In the genomic region with DNA sequence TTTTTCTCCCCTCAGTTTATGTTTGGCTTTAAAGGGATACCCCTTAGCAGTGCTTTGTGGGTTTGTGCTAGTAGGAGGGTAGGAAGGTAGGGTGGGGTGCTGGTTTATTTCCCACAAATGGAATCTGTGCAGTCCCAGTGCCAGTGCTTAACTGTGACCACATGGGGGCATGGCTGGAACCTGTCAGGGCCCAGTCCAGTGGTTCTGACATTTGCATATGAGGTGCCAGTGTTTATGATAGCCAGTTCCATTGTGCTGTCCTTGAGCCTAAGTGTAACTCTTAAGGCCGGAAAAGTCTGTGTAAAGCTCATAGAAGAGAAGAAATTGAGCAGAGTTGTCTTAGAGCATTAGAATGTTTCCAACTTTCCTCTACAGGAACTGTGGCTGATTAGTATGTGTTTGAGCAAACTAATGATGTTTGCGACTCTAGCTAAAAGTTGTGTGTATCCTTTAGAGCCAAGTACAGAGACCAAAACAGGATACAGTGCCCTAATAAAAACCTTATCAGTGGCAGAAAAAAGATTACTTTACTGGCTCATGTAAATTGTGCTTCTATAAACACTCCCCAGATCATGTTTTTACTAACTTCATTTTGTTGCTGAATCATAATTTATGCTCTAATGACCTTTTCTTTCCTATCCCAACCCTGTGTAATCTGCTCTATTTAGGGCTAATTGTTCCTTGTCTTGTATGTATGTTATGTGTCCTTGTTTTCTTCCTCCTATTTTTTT, we compare ENCODE assay signal across 10 cellular contexts. TPM values are rescaled to one million over a fixed set of nuclear protein-coding genes. Genes with fewer than 3 reads are reported as not detected.
DNase-seq lines count a peak whose midpoint lies in the region; ATAC-seq, FAIRE-seq and TF ChIP-seq lines count a peak whose summit lies in the region.
"Had no signal": no experiment of that assay in that cellular context is flagged by ENCODE, and none has a peak within 500 bp of the region (broad histone marks: within the 10 kb centered on the region; RNA-seq: fewer than 3 reads in every experiment).

No MANE protein-coding gene starts in this region.

- no peaks in the 10 kb centered on the region for H4K20me1 ChIP-seq in IMR-90 (ENCODE audit: insufficient read depth, low read length)

- H3K27ac Mint-ChIP-seq in Calu3 (ENCODE audit: unreplicated experiment), result no peak overlapping the region

- H4K5ac ChIP-seq in IMR-90 (ENCODE audit: low read depth, low read length), result no peak overlapping the region

- DNase-seq in A549 (ENCODE audit: low read depth in 1 of 2, low spot score in 1 of 2) (peak in 1 of 2 experiments; percentile 4), IMR-90 (no peak), caudate nucleus (lab: John Stamatoyannopoulos, UW) (peak in 11 of 61 donors; percentile 4 to 36 (median 14)), right lobe of liver (no peak), NOMO-1 (lab: John Stamatoyannopoulos, UW; ENCODE audit: unreplicated experiment in 2 of 2) (no peak), Calu3 (no peak)
- DNase-seq in central memory CD4-positive, alpha-beta T cell, result no peak
- DNase-seq: brain microvascular endothelial cell, NCI-H510A had no signal

- no peak overlapping the region for H3K4me3 Mint-ChIP-seq in Calu3 (ENCODE audit: low read depth, unreplicated experiment)

- POLR2A ChIA-PET in A549 (lab: Yijun Ruan, JAX) (no interaction called here), IMR-90 (lab: Charles Lee; ENCODE audit: unreplicated experiment) (interaction anchor here (0.6 kb wide), 1 partner anchor 13 kb away, joined by 5 read pairs; no protein-coding TSS in a partner anchor)

- 89% methylated on average over 2 of the region's 2 CpGs for WGBS in A549 (ENCODE audit: missing lambda C conversion rate)
- WGBS in IMR-90 (ENCODE audit: extremely low coverage in 2 of 2, insufficient read length in 1 of 2), 2 experiments, result no CpG with 5 or more reads among the region's 2 CpGs
- 56% methylated on average over 1 of the region's 2 CpGs for WGBS in right lobe of liver (ENCODE audit: insufficient coverage, low coverage, low lambda C conversion rate, missing lambda C conversion rate)

- H3K36me3 Mint-ChIP-seq in Calu3 (ENCODE audit: insufficient read depth, unreplicated experiment), result no peaks in the 10 kb centered on the region

- H3K79me1 ChIP-seq in IMR-90 (ENCODE audit: low read depth in 1 of 2, low read length in 2 of 2), result peaks cover 6 to 22% of the 10 kb centered on the region in 2 experiments; a peak in 2 of 4 replicates

- peak overlapping the region; percentile 10 for H2AK9ac ChIP-seq in IMR-90 (replicated peaks; ENCODE audit: low read depth, low read length, poor library complexity)

- no TSS peak for BruUV-seq in IMR-90 (replicated peaks; lab: Mats Ljungman, UMichigan)
- no TSS peak for BruUV-seq in Calu3 (replicated peaks; lab: Mats Ljungman, UMichigan)

- peaks cover 8% of the 10 kb centered on the region for H3K4me1 Mint-ChIP-seq in Calu3 (ENCODE audit: low read depth, unreplicated experiment)

- H3K27ac ChIP-seq in A549 (no peak overlapping the region), IMR-90 (ENCODE audit: insufficient read depth, low read length) (no peak overlapping the region), caudate nucleus (ENCODE audit: low read depth, low read length) (peak overlapping the region; percentile 61), right lobe of liver (peak overlapping the region in 1 of 3 donors; percentile 20)
- H3K27ac ChIP-seq: brain microvascular endothelial cell had no signal

- no peak overlapping the region for H3K4ac ChIP-seq in IMR-90 (ENCODE audit: low read depth, low read length)

- H4K8ac ChIP-seq in IMR-90 (ENCODE audit: low read depth in 2 of 2, low read length in 2 of 2), result peak overlapping the region; percentile 28 to 39; a peak in 2 of 4 replicates

- 0 out of 2 replicates have a peak overlapping the region, but pooled peaks have one; percentile 2 for H3K18ac ChIP-seq in IMR-90 (ENCODE audit: low read depth, low read length)

- H3K36me3 ChIP-seq in IMR-90 (ENCODE audit: control insufficient read depth, insufficient read depth, low read length) (no peaks in the 10 kb centered on the region), right lobe of liver (no peaks in the 10 kb centered on the region)
- H3K36me3 ChIP-seq: brain microvascular endothelial cell had no signal

- no peak overlapping the region for H2AK5ac ChIP-seq in IMR-90 (ENCODE audit: low read depth, low read length)

- no peak overlapping the region for H2BK5ac ChIP-seq in IMR-90 (ENCODE audit: low read depth, low read length, poor library complexity, severe bottlenecking)

- H3K4me1 ChIP-seq in A549 (no peaks in the 10 kb centered on the region), IMR-90 (ENCODE audit: control insufficient read depth, insufficient read depth, low read length) (peaks cover 25% of the 10 kb centered on the region), right lobe of liver (no peaks in the 10 kb centered on the region)

- no peak for TF ChIP-seq POLR2A in A549 (IDR thresholded peaks at IDR 0.05; ENCODE audit: low read length)
- no peak for TF ChIP-seq POLR2A in IMR-90 (IDR thresholded peaks at IDR 0.05; ENCODE audit: low read depth, low read length)
- no peak for TF ChIP-seq POLR2A in right lobe of liver (IDR thresholded peaks at IDR 0.05)

- peaks cover 7% of the 10 kb centered on the region; the same call in 1 of the 2 replicates for H3K9me1 ChIP-seq in IMR-90 (ENCODE audit: insufficient read depth, low read length)

- no peak overlapping the region for H2AFZ ChIP-seq in IMR-90 (replicated peaks; ENCODE audit: low read length, poor library complexity)

- H3K27me3 Mint-ChIP-seq in Calu3 (ENCODE audit: unreplicated experiment), result peaks cover 9% of the 10 kb centered on the region

- in situ Hi-C loops in IMR-90 (cut with MboI; ENCODE audit: low sequenced_read_pairs), result loop anchor here (5.0 to 25.0 kb wide), 2 partner anchors 38 to 388 kb away; a partner anchor contains a TSS

- TF ChIP-seq CTCF in A549 (IDR thresholded peaks at IDR 0.05) (no peak), IMR-90 (conservative IDR thresholded peaks at IDR 0.05; ENCODE audit: low read depth, low read length) (0 out of 2 replicates have a peak, but pooled peaks have one; percentile 7), right lobe of liver (IDR thresholded peaks at IDR 0.05) (peak in 3 of 4 donors; percentile 15 to 37 (median 23)), Calu3 (IDR thresholded peaks at IDR 0.05; ENCODE audit: unreplicated experiment) (no peak)

- H3K4me2 ChIP-seq in A549, result no peak overlapping the region
- no peak overlapping the region for H3K4me2 ChIP-seq in IMR-90 (ENCODE audit: low read depth, low read length)

- CTCF ChIA-PET in A549 (lab: Yijun Ruan, JAX) (interaction anchor here (1.5 to 1.9 kb wide), 3 partner anchors 20 to 97 kb away, joined by 4 read pairs; no protein-coding TSS in a partner anchor), IMR-90 (lab: Yijun Ruan, JAX) (no interaction called here), Calu3 (lab: Charles Lee) (no interaction called here)

- no peaks in the 10 kb centered on the region for H3K27me3 ChIP-seq in IMR-90 (ENCODE audit: control insufficient read depth, insufficient read depth, low read length)
- H3K27me3 ChIP-seq in right lobe of liver, result no peaks in the 10 kb centered on the region
- H3K27me3 ChIP-seq: brain microvascular endothelial cell had no signal

- no peak overlapping the region for H2BK120ac ChIP-seq in IMR-90 (ENCODE audit: low read depth, low read length)

- no peak for TF ChIP-seq EP300 in A549 (IDR thresholded peaks at IDR 0.05)

- H3K23ac ChIP-seq in IMR-90 (ENCODE audit: low read depth, low read length), result no peak overlapping the region

- ATAC-seq in A549 (peak; percentile 73 to 74; a peak in 4 of 6 replicates), IMR-90 (ENCODE audit: low read depth) (no peak), right lobe of liver (peak; percentile 41 to 52 (median 46)), HG03520 (IDR thresholded peaks at IDR 0.05; ENCODE audit: unreplicated experiment) (no peak)

- H2BK15ac ChIP-seq in IMR-90 (ENCODE audit: low read depth, low read length), result 0 out of 3 replicates have a peak overlapping the region, but pooled peaks have one; percentile 2

- dilution Hi-C loops in IMR-90 (cut with HindIII; ENCODE audit: low sequenced_read_pairs, unreplicated experiment), result no loop called here

- no peak overlapping the region for H3K9ac ChIP-seq in IMR-90 (ENCODE audit: low read depth, low read length)

- no peak overlapping the region for H3K14ac ChIP-seq in IMR-90 (replicated peaks; ENCODE audit: low read depth, low read length)

- H4K91ac ChIP-seq in IMR-90 (ENCODE audit: insufficient read depth, low read depth, low read length), result 0 out of 2 replicates have a peak overlapping the region, but pooled peaks have one; percentile 17

- no peak for FAIRE-seq in A549 (lab: Jason Lieb, UNC)

- no peak overlapping the region for H3K56ac ChIP-seq in IMR-90 (ENCODE audit: extremely low read depth, insufficient read depth, low read length)

- TF ChIP-seq RAD21 in A549 (conservative IDR thresholded peaks at IDR 0.05 in 1 of 2, IDR thresholded peaks at IDR 0.05 in 1 of 2), result no peak
- TF ChIP-seq RAD21 in IMR-90 (IDR thresholded peaks at IDR 0.05; ENCODE audit: low read length), result no peak

- intact Hi-C loops in IMR-90 (cut with micrococcal nuclease) (no loop called here), right lobe of liver (cut with DNase I) (no loop called here), Calu3 (cut with micrococcal nuclease; ENCODE audit: unreplicated experiment) (no loop called here)

- no peak overlapping the region for H2BK20ac ChIP-seq in IMR-90 (ENCODE audit: low read depth, low read length)

- H3K4me3 ChIP-seq in A549 (no peak overlapping the region), IMR-90 (ENCODE audit: insufficient read depth, low read depth, low read length) (no peak overlapping the region), right lobe of liver (no peak overlapping the region)

- H3K9me3 Mint-ChIP-seq in Calu3 (ENCODE audit: low read depth, unreplicated experiment), result no peaks in the 10 kb centered on the region

- H3K9me3 ChIP-seq in A549 (no peaks in the 10 kb centered on the region), IMR-90 (ENCODE audit: control insufficient read depth, insufficient read depth, low read length) (no peaks in the 10 kb centered on the region), right lobe of liver (no peaks in the 10 kb centered on the region)

RNA-seq across cellular contexts. Expression of a gene that starts 38.1 kb away (rescaled TPM):
- 6.9 and 7.9 TPM in 2 replicates for polyA plus RNA-seq in A549 (2011; rRNA removed)
- polyA plus RNA-seq in A549 (2012; cell fraction: cytosol; rRNA removed), result 2.4 and 2.7 TPM in 2 replicates
- polyA plus RNA-seq in A549 (2012; cell fraction: nucleus; rRNA removed), result 1.8 and 2.1 TPM in 2 replicates
- polyA plus RNA-seq in A549 (2017; fragmentation: RNase III; extraction: RNeasy Plus Mini Kit Qiagen cat#74134 plus additional on column Dnase treatment), result 5.5 to 7.4 TPM (median 7.1 TPM) in 3 replicates
- 13.3 and 19.2 TPM in 2 replicates for polyA minus RNA-seq in A549 (2011; rRNA and poly(A)+ RNA removed)
- total RNA-seq in IMR-90 (2012; rRNA removed), result 10.4 and 11.1 TPM in 2 replicates
- 5.3 and 5.9 TPM in 2 replicates for polyA plus RNA-seq in IMR-90 (2012; rRNA removed)
- 2.0 and 3.9 TPM in 2 replicates for polyA plus RNA-seq in IMR-90 (2012; cell fraction: cytosol; rRNA removed)
- polyA plus RNA-seq in IMR-90 (2012; cell fraction: nucleus; rRNA removed; ENCODE audit: low replicate concordance), result 3.3 and 7.3 TPM in 2 replicates
- 10 to 100 TPM in 1 of 6 experiments, 1 to 10 TPM in 5; 4.5 to 10.4 (median 8.0) TPM for total RNA-seq in right lobe of liver
- 2.6 and 2.9 TPM in 2 replicates for total RNA-seq in Calu3 (2022)

RNA-seq across cellular contexts. Expression of a gene that starts 50.0 kb away (rescaled TPM):
- polyA plus RNA-seq in A549 (2011; rRNA removed) (33.0 and 42.8 TPM in 2 replicates), A549 (2017; fragmentation: RNase III; extraction: RNeasy Plus Mini Kit Qiagen cat#74134 plus additional on column Dnase treatment) (32.1 to 33.3 TPM (median 32.5 TPM) in 3 replicates), IMR-90 (2012; rRNA removed) (15.3 and 15.5 TPM in 2 replicates)
- polyA plus RNA-seq in A549 (2012; cell fraction: cytosol; rRNA removed), result 15.6 and 17.9 TPM in 2 replicates
- polyA plus RNA-seq in A549 (2012; cell fraction: nucleus; rRNA removed), result 10.3 and 11.2 TPM in 2 replicates
- polyA minus RNA-seq in A549 (2011; rRNA and poly(A)+ RNA removed), result 22.6 and 25.4 TPM in 2 replicates
- total RNA-seq in IMR-90 (2012; rRNA removed) (27.2 and 33.1 TPM in 2 replicates), right lobe of liver (10 to 100 TPM; 10.8 to 37.4 (median 23.3) TPM), Calu3 (2022) (25.4 and 27.4 TPM in 2 replicates)
- polyA plus RNA-seq in IMR-90 (2012; cell fraction: cytosol; rRNA removed), result 5.4 and 6.9 TPM in 2 replicates
- polyA plus RNA-seq in IMR-90 (2012; cell fraction: nucleus; rRNA removed; ENCODE audit: low replicate concordance), result 3.6 and 8.3 TPM in 2 replicates

RNA-seq across cellular contexts. Expression of a gene that starts 56.5 kb away (rescaled TPM):
- polyA plus RNA-seq in A549 (2011; rRNA removed), result 0.13 and 0.19 TPM in 2 replicates
- 0.05 and 0.22 TPM in 2 replicates for polyA plus RNA-seq in A549 (2012; cell fraction: cytosol; rRNA removed)
- not detected in 2 replicates for polyA plus RNA-seq in A549 (2012; cell fraction: nucleus; rRNA removed)
- polyA plus RNA-seq in A549 (2017; fragmentation: RNase III; extraction: RNeasy Plus Mini Kit Qiagen cat#74134 plus additional on column Dnase treatment), result 0.08 TPM in 1 of 3 replicates, not detected in the others
- polyA minus RNA-seq in A549 (2011; rRNA and poly(A)+ RNA removed), result 0.34 TPM in 1 of 2 replicates, not detected in the other
- 0.28 and 0.90 TPM in 2 replicates for total RNA-seq in IMR-90 (2012; rRNA removed)
- polyA plus RNA-seq in IMR-90 (2012; rRNA removed), result 1.0 and 1.1 TPM in 2 replicates
- polyA plus RNA-seq in IMR-90 (2012; cell fraction: cytosol; rRNA removed), result 0.57 and 0.73 TPM in 2 replicates
- 0.17 and 0.50 TPM in 2 replicates for polyA plus RNA-seq in IMR-90 (2012; cell fraction: nucleus; rRNA removed; ENCODE audit: low replicate concordance)
- 10 to 100 TPM in 4 of 6 experiments, 1 to 10 TPM in 2; 6.4 to 12.6 (median 10.3) TPM for total RNA-seq in right lobe of liver
- 6.2 and 7.9 TPM in 2 replicates for total RNA-seq in Calu3 (2022)

Comparison
In these comparisons a context has a peak if more than half of its experiments do, and no peak if none do; other contexts are left out.
1. ATAC-seq: peak in A549 (2 of 2) and right lobe of liver (4 of 4); none in IMR-90 (single experiment) and HG03520 (single experiment).
2. CTCF ChIP-seq: peak in IMR-90 (single experiment) and right lobe of liver (3 of 4); none in A549 (single experiment) and Calu3 (single experiment).